In genomic region chr6:22068561-22069346, GRCh38 we compare ENCODE assay signal across 1 cellular context.
TF ChIP-seq lines count a peak whose summit lies in the region.

No MANE protein-coding gene starts in this region.

TF ChIP-seq in GM23338, 12 proteins besides CTCF, POLR2A, EP300 and RAD21 (continued from another document):
- no peak for TF ChIP-seq REST (IDR thresholded peaks at IDR 0.05; ENCODE audit: unreplicated experiment)
